In genomic region chr15:51681303-51681963, GRCh38 we compare ENCODE assay signal across 8 cellular contexts. TPM values are rescaled to one million over a fixed set of nuclear protein-coding genes. Genes with fewer than 3 reads are reported as not detected.
DNase-seq lines count a peak whose midpoint lies in the region; ATAC-seq, FAIRE-seq and TF ChIP-seq lines count a peak whose summit lies in the region.

TSS of gene SCG3 (plus strand) at chr15:51681503. CDS start at chr15:51681756, 253 bp downstream.

- H3K36me3 Mint-ChIP-seq in T-helper 17 cell (ENCODE audit: low read depth) (no peaks in the 10 kb centered on the region), astrocyte (ENCODE audit: low read depth, unreplicated experiment) (no peaks in the 10 kb centered on the region), progenitor cell of endocrine pancreas (ENCODE audit: insufficient read depth) (no peaks in the 10 kb centered on the region)

- no peak within 1 kb of the TSS for H3K27ac ChIP-seq in astrocyte (ENCODE audit: low read depth, low read length)
- H3K27ac ChIP-seq in aorta (ENCODE audit: low read depth in 1 of 2, low read length in 2 of 2): no peak within 1 kb of the TSS

- no peak for FAIRE-seq in astrocyte (lab: Jason Lieb, UNC)

- no peak within 1 kb of the TSS for H3K4me3 Mint-ChIP-seq in T-helper 17 cell
- peak within 1 kb of the TSS; percentile 84 for H3K4me3 Mint-ChIP-seq in astrocyte (ENCODE audit: unreplicated experiment)
- H3K4me3 Mint-ChIP-seq in progenitor cell of endocrine pancreas (ENCODE audit: low read depth): peak within 1 kb of the TSS; percentile 70

- H3K9me3 Mint-ChIP-seq in astrocyte (ENCODE audit: unreplicated experiment): peaks cover 1% of the 10 kb centered on the region
- H3K9me3 Mint-ChIP-seq in progenitor cell of endocrine pancreas (ENCODE audit: low read depth): no peaks in the 10 kb centered on the region

- peak within 1 kb of the TSS; percentile 25 for H3K4me3 ChIP-seq in astrocyte (ENCODE audit: insufficient read depth, low read depth, low read length)
- no peak within 1 kb of the TSS for H3K4me3 ChIP-seq in aorta (ENCODE audit: low read length in 2 of 2)

- peak within 1 kb of the TSS; percentile 80 for H3K4me2 ChIP-seq in astrocyte (ENCODE audit: low read length)

- H3K9ac ChIP-seq in astrocyte (ENCODE audit: low read length): no peak within 1 kb of the TSS

- H3K27ac Mint-ChIP-seq in T-helper 17 cell (no peak within 1 kb of the TSS), astrocyte (ENCODE audit: unreplicated experiment) (no peak within 1 kb of the TSS), progenitor cell of endocrine pancreas (no peak within 1 kb of the TSS)

- H3K4me1 ChIP-seq in astrocyte (ENCODE audit: insufficient read depth, low read length) (no peaks in the 10 kb centered on the region), aorta (ENCODE audit: control insufficient read depth in 1 of 2, insufficient read depth in 2 of 2, low read length in 2 of 2) (no peaks in the 10 kb centered on the region)

- peaks cover 45% of the 10 kb centered on the region for H3K27me3 Mint-ChIP-seq in T-helper 17 cell
- no peaks in the 10 kb centered on the region for H3K27me3 Mint-ChIP-seq in astrocyte (ENCODE audit: low read depth, unreplicated experiment)
- peaks cover 30% of the 10 kb centered on the region for H3K27me3 Mint-ChIP-seq in progenitor cell of endocrine pancreas

- no peaks in the 10 kb centered on the region for H3K79me2 ChIP-seq in astrocyte (ENCODE audit: insufficient read depth, low read length)

- TF ChIP-seq CTCF in astrocyte (IDR thresholded peaks at IDR 0.05; ENCODE audit: insufficient read depth, low read depth, low read length): no peak
- TF ChIP-seq CTCF in progenitor cell of endocrine pancreas (IDR thresholded peaks at IDR 0.05; ENCODE audit: unreplicated experiment): no peak

- ATAC-seq in T-helper 17 cell: peak; percentile 73
- peak; percentile 74 for ATAC-seq in aorta (ENCODE audit: low FRiP score)

- no peaks in the 10 kb centered on the region for H4K20me1 ChIP-seq in astrocyte (ENCODE audit: insufficient read depth, low read length)

- H3K36me3 ChIP-seq in astrocyte (ENCODE audit: insufficient read depth, low read length) (no peaks in the 10 kb centered on the region), aorta (ENCODE audit: control insufficient read depth in 1 of 2, insufficient read depth in 2 of 2, low read length in 1 of 2) (no peaks in the 10 kb centered on the region)

- 2 to 3% methylated on average over 38 of the region's 38 CpGs for WGBS in aorta, 2 donors

- DNase-seq in DMS153 (lab: John Stamatoyannopoulos, UW) (peak; percentile 65), NCI-H1092 (lab: John Stamatoyannopoulos, UW) (peak; percentile 84), T-helper 17 cell (peak in 2 of 3 donors; percentile 16 to 43), astrocyte (ENCODE audit: low read depth) (peak; percentile 56), hepatic stellate cell (ENCODE audit: low spot score) (peak; percentile 21), progenitor cell of endocrine pancreas (ENCODE audit: low spot score, unreplicated experiment) (peak; percentile 92), aorta (peak; percentile 84 to 88), epidermal melanocyte (ENCODE audit: insufficient read length, low spot score) (no peak)

- peaks cover 2% of the 10 kb centered on the region for H3K4me1 Mint-ChIP-seq in T-helper 17 cell
- peaks cover 6% of the 10 kb centered on the region for H3K4me1 Mint-ChIP-seq in astrocyte (ENCODE audit: low read depth, unreplicated experiment)
- H3K4me1 Mint-ChIP-seq in progenitor cell of endocrine pancreas (ENCODE audit: low read depth): peaks cover 2% of the 10 kb centered on the region

- H3K9me3 ChIP-seq in T-helper 17 cell (ENCODE audit: control insufficient read depth, low read length, poor library complexity, severe bottlenecking) (no peaks in the 10 kb centered on the region), astrocyte (ENCODE audit: insufficient read depth, low read depth, low read length) (no peaks in the 10 kb centered on the region), aorta (ENCODE audit: control insufficient read depth, low read length) (peaks cover 4% of the 10 kb centered on the region)

- intact Hi-C loops in aorta (cut with DNase I): no loop called here

- H3K27me3 ChIP-seq in astrocyte (ENCODE audit: insufficient read depth, low read length) (peaks cover 12% of the 10 kb centered on the region), aorta (ENCODE audit: control insufficient read depth in 1 of 2, insufficient read depth in 2 of 2, low read length in 1 of 2) (no peaks in the 10 kb centered on the region)

- peak within 1 kb of the TSS; percentile 67 for H2AFZ ChIP-seq in astrocyte (ENCODE audit: low read depth, low read length)

RNA-seq across cellular contexts. Expression of gene SCG3, which starts in this region (rescaled TPM):
- total RNA-seq in T-helper 17 cell: not detected
- 1.8 and 2.7 TPM in 2 replicates for total RNA-seq in astrocyte
- total RNA-seq in progenitor cell of endocrine pancreas: 6.4 and 7.9 TPM in 2 replicates
- not detected for total RNA-seq in aorta
- polyA plus RNA-seq in aorta: under 1 TPM in 1 of 2 donors, not detected in 1; 0.15 TPM

Comparison
In these comparisons a context has a peak if more than half of its experiments do, and no peak if none do; other contexts are left out.
1. Peak in DNase-seq and ATAC-seq in T-helper 17 cell; RNA of the gene not detected or under 1 TPM.
2. Peak in DNase-seq and ATAC-seq in aorta; RNA of the gene not detected or under 1 TPM.